In the genomic region with DNA sequence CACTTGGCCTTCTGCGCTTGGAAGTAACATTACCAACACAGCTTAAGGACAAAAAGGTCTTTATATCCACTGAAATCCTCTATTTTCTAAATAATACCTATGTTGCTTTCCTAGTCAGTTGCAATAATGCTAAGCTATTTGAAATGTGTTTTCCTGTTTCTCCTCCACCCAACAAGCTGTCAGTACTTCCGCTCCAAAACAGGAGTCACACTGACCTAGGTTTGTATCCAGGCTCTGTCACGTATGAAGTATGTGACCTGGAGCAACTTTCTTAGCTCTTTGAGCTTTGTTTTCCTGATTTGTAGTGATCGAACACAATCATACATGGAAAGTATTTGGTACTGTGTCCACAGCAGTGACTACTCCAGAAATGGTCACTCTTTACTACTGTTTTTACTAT, we compare ENCODE assay signal across 29 cellular contexts. TPM values are rescaled to one million over a fixed set of nuclear protein-coding genes. Genes with fewer than 3 reads are reported as not detected.
"Had no signal": no experiment of that assay in that cellular context is flagged by ENCODE, and none has a peak within 500 bp of the region (broad histone marks: within the 10 kb centered on the region; RNA-seq: fewer than 3 reads in every experiment).

No MANE protein-coding gene starts in this region.

- H3K4me2 ChIP-seq: hepatocyte had no signal

- H3K4me3 Mint-ChIP-seq: naive thymus-derived CD8-positive, alpha-beta T cell; nephron progenitor cell; stimulated activated naive B cell treated with anti-CD40 and anti-IgM and Interleukin-4, amounts not matched to agents 10 μg/mL and 1 μg/mL and 100 μg/mL, for 72 hours; stimulated activated naive CD8-positive, alpha-beta T cell treated with anti-CD3 and anti-CD28 coated beads, Interleukin-15, Interleukin-2, amounts not matched to agents 100 ng/mL and 50 ng/mL, for 24 hours had no signal

- H3K4me3 ChIP-seq: dorsolateral prefrontal cortex, gastroesophageal sphincter, heart left ventricle, hepatocyte, ovary, right lobe of liver, thoracic aorta, tibial nerve, upper lobe of right lung, uterus had no signal

- DNase-seq: dorsolateral prefrontal cortex; effector CD4-positive, alpha-beta T cell; foreskin fibroblast; heart left ventricle; kidney; mammary epithelial cell; mesendoderm; naive thymus-derived CD8-positive, alpha-beta T cell; nephron progenitor cell; nucleus accumbens; ovary; posterior cingulate gyrus; retina; right lobe of liver; small intestine; stimulated activated CD4-positive, alpha-beta T cell treated with anti-CD3 and anti-CD28 coated beads, Interleukin-15, amount 100 ng/mL, for 24 hours; stimulated activated CD4-positive, alpha-beta T cell treated with anti-CD3 and anti-CD28 coated beads, Interleukin-2, amount 100 ng/mL, for 48 hours; stimulated activated naive B cell treated with anti-CD40 and anti-IgM and Interleukin-4, amounts not matched to agents 10 μg/mL and 1 μg/mL and 100 μg/mL, for 72 hours; upper lobe of right lung; uterus had no signal

- H3K36me3 ChIP-seq: gastroesophageal sphincter, heart left ventricle, ovary, right lobe of liver, thoracic aorta, tibial nerve, upper lobe of right lung, uterus had no signal

- ATAC-seq: esophagus mucosa; gastroesophageal sphincter; left lobe of liver; naive thymus-derived CD8-positive, alpha-beta T cell; right lobe of liver; stimulated activated naive B cell treated with anti-CD40 and anti-IgM and Interleukin-4, amounts not matched to agents 10 μg/mL and 1 μg/mL and 100 μg/mL, for 72 hours; upper lobe of right lung had no signal

- H3K27ac ChIP-seq: dorsolateral prefrontal cortex, epithelial cell of prostate, gastroesophageal sphincter, heart left ventricle, hepatocyte, ovary, right lobe of liver, thoracic aorta, tibial nerve, upper lobe of right lung, uterus had no signal

- H3K9me3 ChIP-seq: gastroesophageal sphincter, heart left ventricle, ovary, right lobe of liver, thoracic aorta, tibial nerve, upper lobe of right lung, uterus had no signal

- H3K4me1 ChIP-seq: gastroesophageal sphincter, right lobe of liver, tibial nerve, upper lobe of right lung, uterus had no signal

- H3K27me3 ChIP-seq: dorsolateral prefrontal cortex, gastroesophageal sphincter, heart left ventricle, hepatocyte, ovary, right lobe of liver, tibial nerve, upper lobe of right lung, uterus had no signal

- H3K27me3 Mint-ChIP-seq: naive thymus-derived CD8-positive, alpha-beta T cell; stimulated activated naive B cell treated with anti-CD40 and anti-IgM and Interleukin-4, amounts not matched to agents 10 μg/mL and 1 μg/mL and 100 μg/mL, for 72 hours; stimulated activated naive CD8-positive, alpha-beta T cell treated with anti-CD3 and anti-CD28 coated beads, Interleukin-15, Interleukin-2, amounts not matched to agents 100 ng/mL and 50 ng/mL, for 24 hours had no signal

- H3K36me3 Mint-ChIP-seq: naive thymus-derived CD8-positive, alpha-beta T cell; stimulated activated naive B cell treated with anti-CD40 and anti-IgM and Interleukin-4, amounts not matched to agents 10 μg/mL and 1 μg/mL and 100 μg/mL, for 72 hours had no signal

- FAIRE-seq: colon, kidney, small intestine had no signal

- H3K27ac Mint-ChIP-seq: naive thymus-derived CD8-positive, alpha-beta T cell; nephron progenitor cell; stimulated activated naive B cell treated with anti-CD40 and anti-IgM and Interleukin-4, amounts not matched to agents 10 μg/mL and 1 μg/mL and 100 μg/mL, for 72 hours; stimulated activated naive CD8-positive, alpha-beta T cell treated with anti-CD3 and anti-CD28 coated beads, Interleukin-15, Interleukin-2, amounts not matched to agents 100 ng/mL and 50 ng/mL, for 24 hours had no signal

- H3K9me3 Mint-ChIP-seq: naive thymus-derived CD8-positive, alpha-beta T cell; stimulated activated naive B cell treated with anti-CD40 and anti-IgM and Interleukin-4, amounts not matched to agents 10 μg/mL and 1 μg/mL and 100 μg/mL, for 72 hours; stimulated activated naive CD8-positive, alpha-beta T cell treated with anti-CD3 and anti-CD28 coated beads, Interleukin-15, Interleukin-2, amounts not matched to agents 100 ng/mL and 50 ng/mL, for 24 hours had no signal

RNA-seq across cellular contexts. Expression of gene MYLK3, which starts 24.3 kb away (rescaled TPM):
- polyA plus RNA-seq: naive thymus-derived CD8-positive, alpha-beta T cell had no signal
